8 cellular contexts compared by ENCODE assay signal in the genomic region with DNA sequence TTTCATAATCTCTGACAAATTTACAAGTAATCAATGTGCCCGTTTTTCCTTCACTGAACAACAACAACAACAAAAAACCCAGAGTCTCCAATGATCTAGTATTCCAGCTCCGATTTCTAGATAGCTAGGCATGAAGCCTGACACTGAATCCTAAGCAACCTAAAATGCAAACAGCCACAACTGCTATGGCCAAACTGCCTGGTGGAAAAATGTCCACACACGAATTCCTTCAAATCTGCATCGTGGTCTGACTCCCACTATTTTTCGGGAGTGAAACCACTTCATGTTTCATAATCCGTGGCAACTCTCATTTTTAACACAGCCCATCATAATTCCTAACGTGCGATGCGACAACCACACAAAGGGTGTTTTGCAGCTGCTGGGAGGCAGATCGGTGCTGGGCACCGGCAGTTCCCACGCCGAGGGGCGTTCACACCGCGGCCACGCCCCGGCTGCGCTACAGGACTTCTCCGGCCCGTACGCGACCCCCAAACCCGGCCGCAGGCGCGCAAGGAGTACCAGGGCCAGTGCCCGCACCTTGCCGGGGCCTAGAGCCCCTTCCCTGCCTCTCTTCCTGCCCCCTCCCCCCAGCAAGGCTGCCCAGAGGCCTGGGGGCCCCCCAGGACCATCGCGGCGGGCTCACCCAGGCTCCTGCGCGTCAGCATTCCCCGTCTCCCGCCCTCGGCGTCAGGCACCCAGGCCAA. TPM values are rescaled to one million over a fixed set of nuclear protein-coding genes. Genes with fewer than 3 reads are reported as not detected.
DNase-seq lines count a peak whose midpoint lies in the region; ATAC-seq and TF ChIP-seq lines count a peak whose summit lies in the region.

No MANE protein-coding gene starts in this region.

- H3K36me3 ChIP-seq in thyroid gland, result peaks cover 2% of the 10 kb centered on the region in 2 donors

- H3K4me1 Mint-ChIP-seq in CD14-positive monocyte, result peaks cover 19% of the 10 kb centered on the region
- H3K4me1 Mint-ChIP-seq in natural killer cell treated with Interleukin-12 subunit alpha and Interleukin-12 subunit beta and Interleukin-15 and Interleukin-18, amount 100 ng/mL, for 72 hours (ENCODE audit: low read depth in 2 of 2), result peaks cover 16 to 17% of the 10 kb centered on the region in 2 donors

- WGBS in thyroid gland, 2 donors, result 1% methylated on average over 16 to 20 of the region's 38 CpGs

- H3K36me3 Mint-ChIP-seq in CD14-positive monocyte, result peaks cover 3 to 9% of the 10 kb centered on the region in 2 donors
- H3K36me3 Mint-ChIP-seq in natural killer cell treated with Interleukin-12 subunit alpha and Interleukin-12 subunit beta and Interleukin-15 and Interleukin-18, amount 100 ng/mL, for 72 hours, result no peaks in the 10 kb centered on the region

- DNase-seq in CD14-positive monocyte (ENCODE audit: low spot score) (no peak), NCI-H748 (lab: John Stamatoyannopoulos, UW; ENCODE audit: unreplicated experiment) (peak; percentile 73), fibroblast of the conjunctiva (ENCODE audit: low read depth) (peak; percentile 20), thyroid gland (peak; percentile 48 to 53)
- peak; percentile 10 for DNase-seq in activated effector memory CD4-positive, alpha-beta T cell treated with Interleukin-2 at 50 U/mL for 16 hours
- DNase-seq in natural killer cell treated with Interleukin-12 subunit alpha and Interleukin-12 subunit beta and Interleukin-15 and Interleukin-18, amount 100 ng/mL, for 72 hours (ENCODE audit: low spot score), result no peak

- peak overlapping the region; percentile 57 to 85 (median 64) for H3K4me3 ChIP-seq in thyroid gland (replicated peaks in 1 of 3)

- peak overlapping the region; percentile 92 to 93 for H3K4me3 Mint-ChIP-seq in CD14-positive monocyte
- peak overlapping the region; percentile 89 for H3K4me3 Mint-ChIP-seq in natural killer cell treated with Interleukin-12 subunit alpha and Interleukin-12 subunit beta and Interleukin-15 and Interleukin-18, amount 100 ng/mL, for 72 hours

- ATAC-seq in GM19025 (IDR thresholded peaks at IDR 0.05; ENCODE audit: low read depth, unreplicated experiment) (peak; percentile 20), HG03139 (IDR thresholded peaks at IDR 0.05; ENCODE audit: unreplicated experiment) (peak; percentile 32)
- peak; percentile 13 to 40 for ATAC-seq in natural killer cell treated with Interleukin-12 subunit alpha and Interleukin-12 subunit beta and Interleukin-15 and Interleukin-18, amount 100 ng/mL, for 72 hours

- intact Hi-C loops in CD14-positive monocyte (cut with micrococcal nuclease), result no loop called here
- intact Hi-C loops in thyroid gland (cut with DNase I), result no loop called here

- H3K9me3 ChIP-seq in thyroid gland, result no peaks in the 10 kb centered on the region

- H3K27me3 Mint-ChIP-seq in CD14-positive monocyte (ENCODE audit: low read depth in 3 of 3), result peaks cover 0 to 3% (median 3%) of the 10 kb centered on the region in 3 donors
- H3K27me3 Mint-ChIP-seq in natural killer cell treated with Interleukin-12 subunit alpha and Interleukin-12 subunit beta and Interleukin-15 and Interleukin-18, amount 100 ng/mL, for 72 hours, result no peaks in the 10 kb centered on the region

- no peak for TF ChIP-seq POLR2A in thyroid gland (IDR thresholded peaks at IDR 0.05)

- no peaks in the 10 kb centered on the region for H3K27me3 ChIP-seq in thyroid gland

- peak overlapping the region; percentile 57 to 95 (median 94) for H3K27ac ChIP-seq in thyroid gland

- no peaks in the 10 kb centered on the region for H3K9me3 Mint-ChIP-seq in CD14-positive monocyte
- no peaks in the 10 kb centered on the region for H3K9me3 Mint-ChIP-seq in natural killer cell treated with Interleukin-12 subunit alpha and Interleukin-12 subunit beta and Interleukin-15 and Interleukin-18, amount 100 ng/mL, for 72 hours

- TF ChIP-seq CTCF in CD14-positive monocyte (IDR thresholded peaks at IDR 0.05), result no peak
- TF ChIP-seq CTCF in thyroid gland (IDR thresholded peaks at IDR 0.05), result no peak

- H3K27ac Mint-ChIP-seq in CD14-positive monocyte, result peak overlapping the region in 6 of 7 donors; percentile 62 to 93 (median 80)
- H3K27ac Mint-ChIP-seq in natural killer cell treated with Interleukin-12 subunit alpha and Interleukin-12 subunit beta and Interleukin-15 and Interleukin-18, amount 100 ng/mL, for 72 hours, result peak overlapping the region; percentile 62 to 81

- no peaks in the 10 kb centered on the region for H3K4me1 ChIP-seq in thyroid gland

RNA-seq across cellular contexts. Expression of gene RUFY2, which starts 0.8 kb away (rescaled TPM):
- 1 to 10 TPM; 2.8 to 3.3 TPM for polyA plus RNA-seq in CD14-positive monocyte
- total RNA-seq in natural killer cell treated with Interleukin-12 subunit alpha and Interleukin-12 subunit beta and Interleukin-15 and Interleukin-18, amount 100 ng/mL, for 72 hours, result 10 to 100 TPM; 15.7 to 23.4 TPM
- 10 to 100 TPM; 27.4 to 52.5 (median 31.4) TPM for total RNA-seq in thyroid gland

Comparison
In these comparisons a context has a peak if more than half of its experiments do, and no peak if none do; other contexts are left out.
1. DNase-seq: peak in NCI-H748 (single experiment), activated effector memory CD4-positive, alpha-beta T cell treated with Interleukin-2 at 50 U/mL for 16 hours (single experiment), fibroblast of the conjunctiva (single experiment) and thyroid gland (2 of 2); none in CD14-positive monocyte (single experiment) and natural killer cell treated with Interleukin-12 subunit alpha and Interleukin-12 subunit beta and Interleukin-15 and Interleukin-18, amount 100 ng/mL, for 72 hours (single experiment).
2. Peak in every context shown above with its lines, with median percentiles within 50 percentile points of each other: ATAC-seq.